In the genomic region with DNA sequence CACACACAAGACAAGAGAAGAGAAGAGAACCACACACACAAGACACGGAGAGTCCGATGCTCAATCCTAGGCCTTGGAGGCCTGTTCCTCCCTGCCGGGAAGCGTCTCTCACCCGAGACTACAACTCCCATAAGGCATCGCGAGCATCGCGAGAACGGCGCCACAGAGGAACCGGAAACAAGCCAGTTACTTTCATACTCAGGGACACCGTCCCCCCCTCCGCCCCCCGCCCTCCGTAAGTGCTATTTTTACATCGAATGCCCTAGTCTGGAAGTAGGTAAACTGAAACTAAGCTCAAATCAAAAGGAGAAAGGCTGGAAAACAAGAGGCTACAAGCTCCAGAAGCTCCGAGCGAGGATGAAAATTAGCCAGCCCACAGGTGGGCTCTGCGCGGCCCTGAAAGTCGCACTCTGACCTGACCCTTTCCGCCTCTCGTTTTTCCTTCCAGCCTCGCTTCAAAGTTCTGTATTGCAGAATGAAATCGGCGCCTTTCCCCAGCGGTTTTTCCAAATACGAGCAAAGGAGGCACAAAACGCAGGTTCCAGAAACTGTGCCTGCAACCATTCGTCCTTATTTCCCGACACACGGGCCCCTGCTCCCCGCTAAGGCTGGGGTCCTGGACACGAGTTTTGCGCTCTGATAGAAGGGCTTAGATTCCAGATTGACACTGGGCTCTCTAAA, we compare ENCODE assay signal across 8 cellular contexts. TPM values are rescaled to one million over a fixed set of nuclear protein-coding genes. Genes with fewer than 3 reads are reported as not detected.
DNase-seq lines count a peak whose midpoint lies in the region; ATAC-seq lines count a peak whose summit lies in the region.

No MANE protein-coding gene starts in this region.

- ATAC-seq in GM21576 (IDR thresholded peaks at IDR 0.05; ENCODE audit: unreplicated experiment) (peak; percentile 97), esophagus mucosa (peak; percentile 96)

- H3K9me3 Mint-ChIP-seq in IgD-negative memory B cell = no peaks in the 10 kb centered on the region

- H3K27ac Mint-ChIP-seq in IgD-negative memory B cell = peak overlapping the region; percentile 78 to 98 (median 98)

- no peaks in the 10 kb centered on the region for H3K27me3 Mint-ChIP-seq in IgD-negative memory B cell

- H3K9me3 ChIP-seq in mucosa of stomach (ENCODE audit: control insufficient read depth, low read length) = no peaks in the 10 kb centered on the region

- H3K27me3 ChIP-seq in mucosa of stomach (ENCODE audit: control insufficient read depth, insufficient read depth, low read length) = no peaks in the 10 kb centered on the region

- H3K36me3 ChIP-seq in mucosa of stomach (ENCODE audit: control insufficient read depth, insufficient read depth, low read length) = no peaks in the 10 kb centered on the region

- H3K36me3 Mint-ChIP-seq in IgD-negative memory B cell = no peaks in the 10 kb centered on the region

- peak overlapping the region; percentile 90 to 99 (median 98) for H3K4me3 Mint-ChIP-seq in IgD-negative memory B cell

- peak; percentile 91 for DNase-seq in DMS153 (lab: John Stamatoyannopoulos, UW)
- peak; percentile 98 for DNase-seq in OCI-M1 (lab: John Stamatoyannopoulos, UW)
- peak; percentile 93 for DNase-seq in activated T-cell treated with anti-CD3 and anti-CD28 coated beads, Interleukin-2, amount 50 U/mL, for 1 hour
- DNase-seq in stimulated activated CD8-positive, alpha-beta memory T cell treated with anti-CD3 and anti-CD28 coated beads, Interleukin-4, amount 100 ng/mL, for 48 hours = peak; percentile 95

- H3K4me1 Mint-ChIP-seq in IgD-negative memory B cell = peaks cover 8 to 11% (median 8%) of the 10 kb centered on the region in 3 donors

- peak overlapping the region; percentile 83 for H3K4me3 ChIP-seq in mucosa of stomach (ENCODE audit: low read length)

- H3K9ac ChIP-seq in mucosa of stomach (ENCODE audit: low read length) = peak overlapping the region; percentile 96

- H3K4me1 ChIP-seq in mucosa of stomach (ENCODE audit: control insufficient read depth, insufficient read depth, low read length) = no peaks in the 10 kb centered on the region

RNA-seq across cellular contexts. Expression of gene DNAJC12, which starts 11.5 kb away (rescaled TPM):
- polyA plus RNA-seq in IgD-negative memory B cell = not detected
- 0.16 TPM for total RNA-seq in esophagus mucosa

RNA-seq across cellular contexts. Expression of gene SIRT1, which starts 35.0 kb away (rescaled TPM):
- polyA plus RNA-seq in IgD-negative memory B cell = 21.6 TPM
- 10.2 TPM for total RNA-seq in esophagus mucosa

Comparison
In these comparisons a context has a peak if more than half of its experiments do, and no peak if none do; other contexts are left out.
1. Peak in every context shown above with its lines: DNase-seq, ATAC-seq and H3K4me3 ChIP-seq.